In genomic region chr17:2068589-2069051, GRCh38 we compare ENCODE assay signal across 10 cellular contexts. TPM values are rescaled to one million over a fixed set of nuclear protein-coding genes. Genes with fewer than 3 reads are reported as not detected.
A peak's percentile ranks its signal among the peaks of the same experiment; 100 is the strongest.
DNase-seq lines count a peak whose midpoint lies in the region; ATAC-seq lines count a peak whose summit lies in the region.
"Had no signal": no experiment of that assay in that cellular context is flagged by ENCODE, and none has a peak within 500 bp of the region (broad histone marks: within the 10 kb centered on the region; RNA-seq: fewer than 3 reads in every experiment).

No MANE protein-coding gene starts in this region.

- CTCF ChIA-PET in activated CD4-positive, alpha-beta T cell treated with anti-CD3 and anti-CD28 coated beads, Interleukin-2, amount 10 ng/mL, durations not matched to agents 7 days and 5 days (lab: Charles Lee): interaction anchor here (0.7 to 8.9 kb wide), 11 partner anchors 12 to 347 kb away, joined by 3 to 110 read pairs (median 4); partner anchors contain the start of gene HIC1
- CTCF ChIA-PET in activated CD8-positive, alpha-beta T cell treated with anti-CD3 and anti-CD28 coated beads, Interleukin-2, amount 10 ng/mL, durations not matched to agents 7 days and 5 days (lab: Charles Lee): interaction anchor here (0.9 to 4.6 kb wide), 11 partner anchors 11 to 334 kb away, joined by 3 to 47 read pairs (median 3); partner anchors contain the start of gene HIC1

- no peaks in the 10 kb centered on the region for H3K27me3 Mint-ChIP-seq in activated CD4-positive, alpha-beta T cell treated with anti-CD3 and anti-CD28 coated beads, Interleukin-2, amount 10 ng/mL, durations not matched to agents 7 days and 5 days
- no peaks in the 10 kb centered on the region for H3K27me3 Mint-ChIP-seq in activated CD8-positive, alpha-beta T cell treated with anti-CD3 and anti-CD28 coated beads, Interleukin-2, amount 10 ng/mL, durations not matched to agents 7 days and 5 days (ENCODE audit: low read depth)

- H3K9me3 Mint-ChIP-seq in activated CD4-positive, alpha-beta T cell treated with anti-CD3 and anti-CD28 coated beads, Interleukin-2, amount 10 ng/mL, durations not matched to agents 7 days and 5 days: no peaks in the 10 kb centered on the region
- H3K9me3 Mint-ChIP-seq in activated CD8-positive, alpha-beta T cell treated with anti-CD3 and anti-CD28 coated beads, Interleukin-2, amount 10 ng/mL, durations not matched to agents 7 days and 5 days (ENCODE audit: insufficient read depth): no peaks in the 10 kb centered on the region

- peak overlapping the region; percentile 21 for H3K27ac ChIP-seq in temporal lobe (ENCODE audit: low read depth, low read length)
- H3K27ac ChIP-seq: C4-2B had no signal

- H3K36me3 Mint-ChIP-seq in activated CD4-positive, alpha-beta T cell treated with anti-CD3 and anti-CD28 coated beads, Interleukin-2, amount 10 ng/mL, durations not matched to agents 7 days and 5 days (ENCODE audit: low read depth): peaks cover 60% of the 10 kb centered on the region
- peaks cover 78% of the 10 kb centered on the region for H3K36me3 Mint-ChIP-seq in activated CD8-positive, alpha-beta T cell treated with anti-CD3 and anti-CD28 coated beads, Interleukin-2, amount 10 ng/mL, durations not matched to agents 7 days and 5 days (ENCODE audit: low read depth)

- peak overlapping the region; percentile 55 for H3K27ac Mint-ChIP-seq in activated CD4-positive, alpha-beta T cell treated with anti-CD3 and anti-CD28 coated beads, Interleukin-2, amount 10 ng/mL, durations not matched to agents 7 days and 5 days
- H3K27ac Mint-ChIP-seq in activated CD8-positive, alpha-beta T cell treated with anti-CD3 and anti-CD28 coated beads, Interleukin-2, amount 10 ng/mL, durations not matched to agents 7 days and 5 days: peak overlapping the region; percentile 84

- POLR2A ChIA-PET in activated CD4-positive, alpha-beta T cell treated with anti-CD3 and anti-CD28 coated beads, Interleukin-2, amount 10 ng/mL, durations not matched to agents 7 days and 5 days (lab: Charles Lee): interaction anchor here (0.6 kb wide), 2 partner anchors 21 to 1628 kb away, joined by 3 to 4 read pairs; partner anchors contain the start of gene P2RX5
- POLR2A ChIA-PET in activated CD8-positive, alpha-beta T cell treated with anti-CD3 and anti-CD28 coated beads, Interleukin-2, amount 10 ng/mL, durations not matched to agents 7 days and 5 days (lab: Charles Lee): interaction anchor here (1.2 to 1.3 kb wide), 2 partner anchors 21 to 176 kb away, joined by 4 to 13 read pairs; no protein-coding TSS in a partner anchor

- no peak for ATAC-seq in activated CD8-positive, alpha-beta T cell treated with anti-CD3 and anti-CD28 coated beads, Interleukin-2, amount 10 ng/mL, durations not matched to agents 7 days and 5 days
- ATAC-seq in left ventricle myocardium superior: no peak
- no peak for ATAC-seq in HG02840 (IDR thresholded peaks at IDR 0.05; ENCODE audit: low FRiP score, unreplicated experiment)
- ATAC-seq in GM21360 (IDR thresholded peaks at IDR 0.05; ENCODE audit: unreplicated experiment): no peak

- intact Hi-C loops in left ventricle myocardium superior (cut with micrococcal nuclease): no loop called here

- H3K4me3 Mint-ChIP-seq in activated CD4-positive, alpha-beta T cell treated with anti-CD3 and anti-CD28 coated beads, Interleukin-2, amount 10 ng/mL, durations not matched to agents 7 days and 5 days: no peak overlapping the region
- peak overlapping the region; percentile 32 for H3K4me3 Mint-ChIP-seq in activated CD8-positive, alpha-beta T cell treated with anti-CD3 and anti-CD28 coated beads, Interleukin-2, amount 10 ng/mL, durations not matched to agents 7 days and 5 days

- H3K4me1 Mint-ChIP-seq in activated CD4-positive, alpha-beta T cell treated with anti-CD3 and anti-CD28 coated beads, Interleukin-2, amount 10 ng/mL, durations not matched to agents 7 days and 5 days: peaks cover 66% of the 10 kb centered on the region
- H3K4me1 Mint-ChIP-seq in activated CD8-positive, alpha-beta T cell treated with anti-CD3 and anti-CD28 coated beads, Interleukin-2, amount 10 ng/mL, durations not matched to agents 7 days and 5 days (ENCODE audit: low read depth): peaks cover 68% of the 10 kb centered on the region

- no peak for DNase-seq in activated CD4-positive, alpha-beta T cell treated with anti-CD3 and anti-CD28 coated beads, Interleukin-2, amount 10 ng/mL, durations not matched to agents 7 days and 5 days
- DNase-seq in activated CD4-positive, alpha-beta T cell treated with anti-CD3 and anti-CD28 coated beads, Interleukin-2, amount 50 U/mL, for 4 hours: no peak
- no peak for DNase-seq in activated CD8-positive, alpha-beta T cell treated with anti-CD3 and anti-CD28 coated beads, Interleukin-2, amount 10 ng/mL, durations not matched to agents 7 days and 5 days
- DNase-seq in left ventricle myocardium superior (peak; percentile 26), NCI-H1436 (lab: John Stamatoyannopoulos, UW) (no peak)
- DNase-seq: NCI-H1048 had no signal

RNA-seq across cellular contexts. Expression of gene HIC1, which starts 13.7 kb away (rescaled TPM):
- total RNA-seq in activated CD4-positive, alpha-beta T cell treated with anti-CD3 and anti-CD28 coated beads, Interleukin-2, amount 10 ng/mL, durations not matched to agents 7 days and 5 days: 10 to 100 TPM; 29.0 to 31.0 TPM
- 10 to 100 TPM; 66.8 to 70.8 TPM for total RNA-seq in activated CD8-positive, alpha-beta T cell treated with anti-CD3 and anti-CD28 coated beads, Interleukin-2, amount 10 ng/mL, durations not matched to agents 7 days and 5 days
- 19.0 TPM for total RNA-seq in left ventricle myocardium superior
- 2.5 TPM for total RNA-seq in temporal lobe

RNA-seq across cellular contexts. Expression of gene OVCA2, which starts 26.8 kb away (rescaled TPM):
- total RNA-seq in activated CD4-positive, alpha-beta T cell treated with anti-CD3 and anti-CD28 coated beads, Interleukin-2, amount 10 ng/mL, durations not matched to agents 7 days and 5 days: 10 to 100 TPM; 36.8 to 37.9 TPM
- 10 to 100 TPM; 34.9 to 40.1 TPM for total RNA-seq in activated CD8-positive, alpha-beta T cell treated with anti-CD3 and anti-CD28 coated beads, Interleukin-2, amount 10 ng/mL, durations not matched to agents 7 days and 5 days
- total RNA-seq in left ventricle myocardium superior (14.4 TPM), temporal lobe (8.4 TPM)

RNA-seq across cellular contexts. Expression of gene DPH1, which starts 38.7 kb away (rescaled TPM):
- total RNA-seq in activated CD4-positive, alpha-beta T cell treated with anti-CD3 and anti-CD28 coated beads, Interleukin-2, amount 10 ng/mL, durations not matched to agents 7 days and 5 days: 10 to 100 TPM; 31.3 to 37.8 TPM
- 10 to 100 TPM; 24.6 to 24.7 TPM for total RNA-seq in activated CD8-positive, alpha-beta T cell treated with anti-CD3 and anti-CD28 coated beads, Interleukin-2, amount 10 ng/mL, durations not matched to agents 7 days and 5 days
- total RNA-seq in left ventricle myocardium superior (28.9 TPM), temporal lobe (23.1 TPM)

RNA-seq across cellular contexts. Expression of gene RTN4RL1, which starts 43.5 kb away (rescaled TPM):
- total RNA-seq in activated CD4-positive, alpha-beta T cell treated with anti-CD3 and anti-CD28 coated beads, Interleukin-2, amount 10 ng/mL, durations not matched to agents 7 days and 5 days: under 1 TPM; 0.19 to 0.20 TPM
- under 1 TPM; 0.10 to 0.18 TPM for total RNA-seq in activated CD8-positive, alpha-beta T cell treated with anti-CD3 and anti-CD28 coated beads, Interleukin-2, amount 10 ng/mL, durations not matched to agents 7 days and 5 days
- total RNA-seq in left ventricle myocardium superior (1.9 TPM), temporal lobe (18.2 TPM)
